Comparison of ENCODE assay signal across 8 cellular contexts in genomic region chr14:103427485-103428443, GRCh38. TPM values are rescaled to one million over a fixed set of nuclear protein-coding genes. Genes with fewer than 3 reads are reported as not detected.
DNase-seq lines count a peak whose midpoint lies in the region; ATAC-seq and TF ChIP-seq lines count a peak whose summit lies in the region.

No MANE protein-coding gene starts in this region.

- TF ChIP-seq CTCF in fibroblast of the aortic adventitia (IDR thresholded peaks at IDR 0.05; ENCODE audit: insufficient read depth, low read length): no peak

- ATAC-seq in GM18498 (IDR thresholded peaks at IDR 0.05; ENCODE audit: unreplicated experiment) (no peak), HG03439 (IDR thresholded peaks at IDR 0.05; ENCODE audit: unreplicated experiment) (no peak), HG02852 (IDR thresholded peaks at IDR 0.05; ENCODE audit: unreplicated experiment) (no peak)

- DNase-seq in DMS 273 (lab: John Stamatoyannopoulos, UW; ENCODE audit: unreplicated experiment) (peak; percentile 33), DMS 273 treated with DMSO at 0.1 percent for 48 hours (lab: John Stamatoyannopoulos, UW) (no peak), fibroblast of the aortic adventitia (ENCODE audit: low read depth) (peak; percentile 77)
- DNase-seq in activated CD4-positive, CD25-positive, alpha-beta regulatory T cell treated with anti-CD3 and anti-CD28 coated beads, Interleukin-2, amount 50 U/mL, for 72 hours: peak; percentile 34
- peak; percentile 5 to 23 for DNase-seq in stimulated activated CD8-positive, alpha-beta memory T cell treated with anti-CD3 and anti-CD28 coated beads, Interleukin-15, amount 100 ng/mL, for 48 hours (ENCODE audit: low read depth in 2 of 2)

- no peak overlapping the region for H3K4me3 ChIP-seq in fibroblast of the aortic adventitia (ENCODE audit: low read depth, low read length)

RNA-seq across cellular contexts. Expression of gene MARK3, which starts 42.5 kb away (rescaled TPM):
- total RNA-seq in fibroblast of the aortic adventitia (ENCODE audit: low replicate concordance): 67.7 and 79.5 TPM in 2 replicates
